10 cellular contexts compared by ENCODE assay signal in the genomic region with DNA sequence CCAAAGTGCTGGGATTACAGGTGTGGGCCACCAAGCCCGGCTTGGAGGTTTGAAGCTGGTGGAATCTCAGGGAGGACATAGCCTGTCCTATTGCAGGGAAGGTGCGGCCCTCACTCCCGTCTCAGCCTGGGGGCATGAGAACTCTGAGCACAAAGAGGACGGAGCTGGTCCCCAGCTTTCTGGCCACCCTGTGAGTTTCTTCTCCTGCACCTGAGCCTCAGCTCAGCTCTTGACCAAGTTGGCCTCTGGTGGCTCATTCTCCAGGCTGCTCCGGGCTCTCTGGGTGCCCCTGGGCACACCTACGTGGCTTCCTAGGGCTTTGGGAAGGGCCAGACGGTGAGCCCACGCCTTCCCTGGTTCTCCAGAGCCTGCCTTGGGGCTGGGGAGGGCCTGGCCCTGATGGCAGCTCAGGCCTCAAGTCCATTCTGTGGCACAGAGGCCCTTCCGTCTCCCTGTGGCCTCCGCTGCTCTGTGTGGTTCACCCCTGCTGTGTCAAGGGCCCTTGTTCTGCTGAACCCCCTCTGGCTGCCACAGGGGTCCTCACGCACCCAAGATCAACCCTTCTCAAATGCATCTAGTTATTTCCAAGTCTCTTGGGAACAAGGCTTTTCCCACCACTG. TPM values are rescaled to one million over a fixed set of nuclear protein-coding genes. Genes with fewer than 3 reads are reported as not detected.
A peak's percentile ranks its signal among the peaks of the same experiment; 100 is the strongest.
DNase-seq lines count a peak whose midpoint lies in the region; ATAC-seq, FAIRE-seq and TF ChIP-seq lines count a peak whose summit lies in the region.
"Had no signal": no experiment of that assay in that cellular context is flagged by ENCODE, and none has a peak within 500 bp of the region (broad histone marks: within the 10 kb centered on the region; RNA-seq: fewer than 3 reads in every experiment).

No MANE protein-coding gene starts in this region.

- no peak for TF ChIP-seq POLR2A in NB4 (IDR thresholded peaks at IDR 0.05; ENCODE audit: extremely low read depth, insufficient read length)
- no peak for TF ChIP-seq POLR2A in prostate gland (IDR thresholded peaks at IDR 0.05)

- no peaks in the 10 kb centered on the region for H3K27me3 ChIP-seq in prostate gland (replicated peaks; ENCODE audit: insufficient read depth)

- ATAC-seq in central memory CD8-positive, alpha-beta T cell (replicated peaks; ENCODE audit: extremely low read depth, poor library complexity, severe bottlenecking), result no peak
- no peak for ATAC-seq in HG02759 (IDR thresholded peaks at IDR 0.05; ENCODE audit: unreplicated experiment)

- peak overlapping the region; percentile 98 to 99 for H3K27ac ChIP-seq in prostate gland

- TF ChIP-seq CTCF in NB4 (IDR thresholded peaks at IDR 0.05; ENCODE audit: low read depth, low read length) (no peak), prostate gland (IDR thresholded peaks at IDR 0.05) (no peak)

- H3K4me1 ChIP-seq in prostate gland (replicated peaks), result peaks cover 64% of the 10 kb centered on the region

- no peaks in the 10 kb centered on the region for H3K36me3 Mint-ChIP-seq in T-helper 1 cell treated with Interleukin-12 subunit alpha and Interleukin-12 subunit beta and Interleukin-4 antibody, amounts not matched to agents 30 μg/mL and 1 μg/mL, for 36 hours (ENCODE audit: low read depth)
- peaks cover 6% of the 10 kb centered on the region for H3K36me3 Mint-ChIP-seq in central memory CD8-positive, alpha-beta T cell (ENCODE audit: insufficient read depth)

- H3K4me3 ChIP-seq in NB4 (ENCODE audit: low read depth, low read length) (peak overlapping the region; percentile 59), prostate gland (no peak overlapping the region)
- H3K4me3 ChIP-seq: A549 had no signal

- no peaks in the 10 kb centered on the region for H3K9me3 Mint-ChIP-seq in T-helper 1 cell treated with Interleukin-12 subunit alpha and Interleukin-12 subunit beta and Interleukin-4 antibody, amounts not matched to agents 30 μg/mL and 1 μg/mL, for 36 hours
- H3K9me3 Mint-ChIP-seq in central memory CD8-positive, alpha-beta T cell, result no peaks in the 10 kb centered on the region

- H3K36me3 ChIP-seq in prostate gland, result no peaks in the 10 kb centered on the region

- FAIRE-seq in urothelium cell line (lab: Jason Lieb, UNC), result no peak
- FAIRE-seq: A549, TTC549 had no signal

- H3K4me3 Mint-ChIP-seq in T-helper 1 cell treated with Interleukin-12 subunit alpha and Interleukin-12 subunit beta and Interleukin-4 antibody, amounts not matched to agents 30 μg/mL and 1 μg/mL, for 36 hours, result peak overlapping the region; percentile 14
- peak overlapping the region; percentile 90 for H3K4me3 Mint-ChIP-seq in central memory CD8-positive, alpha-beta T cell

- H3K4me1 Mint-ChIP-seq in T-helper 1 cell treated with Interleukin-12 subunit alpha and Interleukin-12 subunit beta and Interleukin-4 antibody, amounts not matched to agents 30 μg/mL and 1 μg/mL, for 36 hours (ENCODE audit: low read depth), result peaks cover 18% of the 10 kb centered on the region
- peaks cover 18% of the 10 kb centered on the region for H3K4me1 Mint-ChIP-seq in central memory CD8-positive, alpha-beta T cell

- no peak for DNase-seq in T-helper 1 cell
- peak; percentile 46 for DNase-seq in NB4 (ENCODE audit: low read depth)
- DNase-seq in central memory CD8-positive, alpha-beta T cell (ENCODE audit: low spot score in 2 of 2), result no peak
- no peak for DNase-seq in prostate gland (ENCODE audit: low spot score)
- no peak for DNase-seq in urothelium cell line (ENCODE audit: low spot score)
- no peak for DNase-seq in Ammon's horn (ENCODE audit: low spot score)

- no peaks in the 10 kb centered on the region for H3K27me3 Mint-ChIP-seq in T-helper 1 cell treated with Interleukin-12 subunit alpha and Interleukin-12 subunit beta and Interleukin-4 antibody, amounts not matched to agents 30 μg/mL and 1 μg/mL, for 36 hours (ENCODE audit: low read depth)
- H3K27me3 Mint-ChIP-seq in central memory CD8-positive, alpha-beta T cell, result no peaks in the 10 kb centered on the region

- intact Hi-C loops in prostate gland (cut with DNase I), result no loop called here

- no peaks in the 10 kb centered on the region for H3K9me3 ChIP-seq in prostate gland
- H3K9me3 ChIP-seq: A549 had no signal

- WGBS in prostate gland, result 91% methylated on average over 11 of the region's 11 CpGs

- H3K27ac Mint-ChIP-seq in T-helper 1 cell treated with Interleukin-12 subunit alpha and Interleukin-12 subunit beta and Interleukin-4 antibody, amounts not matched to agents 30 μg/mL and 1 μg/mL, for 36 hours, result peak overlapping the region; percentile 45
- peak overlapping the region; percentile 96 for H3K27ac Mint-ChIP-seq in central memory CD8-positive, alpha-beta T cell (ENCODE audit: low read depth)

RNA-seq across cellular contexts. Expression of a gene that starts 6.9 kb away (rescaled TPM):
- total RNA-seq in prostate gland, result 100 to 1,000 TPM; 192 to 388 TPM

RNA-seq across cellular contexts. Expression of a gene that starts 39.3 kb away (rescaled TPM):
- 100 to 1,000 TPM in 1 of 2 donors, 10 to 100 TPM in 1; 95.9 to 119 TPM for total RNA-seq in prostate gland

RNA-seq across cellular contexts. Expression of a gene that starts 53.2 kb away (rescaled TPM):
- total RNA-seq in prostate gland, result 100 to 1,000 TPM; 163 to 182 TPM

RNA-seq across cellular contexts. Expression of a gene that starts 53.3 kb away (rescaled TPM):
- total RNA-seq in prostate gland, result 10 to 100 TPM; 48.8 to 92.7 TPM
